ENCODE assay signal across 1 cellular context in genomic region chr9:69963728-69964127, GRCh38.
TF ChIP-seq lines count a peak whose summit lies in the region.

No MANE protein-coding gene starts in this region.

TF ChIP-seq in GM23338, 12 proteins besides CTCF, POLR2A, EP300 and RAD21 (continued from another document):
- TF ChIP-seq REST (IDR thresholded peaks at IDR 0.05; ENCODE audit: unreplicated experiment): no peak
- TF ChIP-seq ZNF331 (CRISPR knock-in tag; IDR thresholded peaks at IDR 0.05; ENCODE audit: low read depth): no peak
- no peak for TF ChIP-seq ZNF462 (CRISPR knock-in tag; IDR thresholded peaks at IDR 0.05)
- no peak for TF ChIP-seq ZNF114 (CRISPR knock-in tag; IDR thresholded peaks at IDR 0.05)
